In the genomic region with DNA sequence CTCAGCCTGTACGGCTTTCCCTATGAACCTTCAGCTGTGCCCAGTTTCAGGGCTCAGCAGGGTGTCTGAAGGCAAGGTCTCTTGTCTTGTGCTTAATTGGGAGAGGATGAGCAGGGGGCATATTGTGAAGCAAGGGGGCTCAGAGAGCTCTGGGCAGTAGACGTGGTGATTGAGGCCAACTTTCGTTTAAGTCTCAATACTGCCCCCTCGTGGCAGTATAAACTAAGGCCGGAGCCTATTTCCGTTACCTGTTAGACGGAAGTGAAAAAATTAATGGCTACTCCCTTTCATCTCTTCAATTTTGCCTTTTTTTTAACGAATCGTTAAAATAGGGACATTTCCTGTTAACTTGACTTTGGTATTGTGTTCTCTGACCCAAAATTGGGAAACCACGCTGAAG, we compare ENCODE assay signal across 8 cellular contexts.
A peak's percentile ranks its signal among the peaks of the same experiment; 100 is the strongest.
DNase-seq lines count a peak whose midpoint lies in the region; ATAC-seq and TF ChIP-seq lines count a peak whose summit lies in the region.

No MANE protein-coding gene starts in this region.

- ATAC-seq in GM21447 (IDR thresholded peaks at IDR 0.05; ENCODE audit: unreplicated experiment) (peak; percentile 80), WTC11 (peak; percentile 89), GM19455 (IDR thresholded peaks at IDR 0.05; ENCODE audit: unreplicated experiment) (no peak)

- no peaks in the 10 kb centered on the region for H3K4me1 Mint-ChIP-seq in activated T-cell treated with anti-CD3 and anti-CD28 coated beads, Interleukin-2, amount 50 U/mL, for 24 hours (ENCODE audit: low read depth)
- peaks cover 4% of the 10 kb centered on the region for H3K4me1 Mint-ChIP-seq in WTC11

- H3K4me3 Mint-ChIP-seq in activated T-cell treated with anti-CD3 and anti-CD28 coated beads, Interleukin-2, amount 50 U/mL, for 24 hours: no peak overlapping the region
- no peak overlapping the region for H3K4me3 Mint-ChIP-seq in WTC11

- H3K9ac ChIP-seq in KMS-11: no peak overlapping the region

- POLR2A ChIA-PET in WTC11 (lab: Charles Lee): no interaction called here

- no peak overlapping the region for H3K4me2 ChIP-seq in KMS-11

- CTCF ChIA-PET in WTC11 (lab: Charles Lee): interaction anchor here (0.6 to 1.7 kb wide), 23 partner anchors 9 to 274 kb away, joined by 3 to 18 read pairs (median 4); partner anchors contain the start of gene APOB

- H3K79me2 ChIP-seq in KMS-11 (ENCODE audit: insufficient read depth, low read depth): no peaks in the 10 kb centered on the region

- no peak overlapping the region for H3K27ac Mint-ChIP-seq in activated T-cell treated with anti-CD3 and anti-CD28 coated beads, Interleukin-2, amount 50 U/mL, for 24 hours
- H3K27ac Mint-ChIP-seq in WTC11: no peak overlapping the region

- no peaks in the 10 kb centered on the region for H3K9me3 ChIP-seq in cardiac muscle cell (ENCODE audit: low read depth)

- TF ChIP-seq CTCF in KMS-11 (conservative IDR thresholded peaks at IDR 0.05; ENCODE audit: low read depth, low read length) (peak; percentile 56), WTC11 (IDR thresholded peaks at IDR 0.05) (peak; percentile 82), cardiac muscle cell (IDR thresholded peaks at IDR 0.05; ENCODE audit: low read depth, low read length) (peak; percentile 51), retinal pigment epithelial cell (conservative IDR thresholded peaks at IDR 0.05; ENCODE audit: low read depth, low read length) (peak; percentile 70)

- H3K27me3 ChIP-seq in KMS-11 (ENCODE audit: insufficient read depth, low read depth): no peaks in the 10 kb centered on the region
- no peaks in the 10 kb centered on the region for H3K27me3 ChIP-seq in cardiac muscle cell

- H3K36me3 Mint-ChIP-seq in activated T-cell treated with anti-CD3 and anti-CD28 coated beads, Interleukin-2, amount 50 U/mL, for 24 hours (ENCODE audit: low read depth): no peaks in the 10 kb centered on the region
- no peaks in the 10 kb centered on the region for H3K36me3 Mint-ChIP-seq in WTC11

- H3K4me1 ChIP-seq in KMS-11 (ENCODE audit: low read depth, poor library complexity, severe bottlenecking): no peaks in the 10 kb centered on the region
- H3K4me1 ChIP-seq in cardiac muscle cell (ENCODE audit: low read depth): no peaks in the 10 kb centered on the region

- no peaks in the 10 kb centered on the region for H4K20me1 ChIP-seq in KMS-11 (ENCODE audit: insufficient read depth)

- H3K27me3 Mint-ChIP-seq in activated T-cell treated with anti-CD3 and anti-CD28 coated beads, Interleukin-2, amount 50 U/mL, for 24 hours: no peaks in the 10 kb centered on the region
- no peaks in the 10 kb centered on the region for H3K27me3 Mint-ChIP-seq in WTC11 (ENCODE audit: low read depth)

- H3K36me3 ChIP-seq in KMS-11 (ENCODE audit: insufficient read depth): no peaks in the 10 kb centered on the region
- H3K36me3 ChIP-seq in cardiac muscle cell: no peaks in the 10 kb centered on the region

- H2AFZ ChIP-seq in KMS-11 (ENCODE audit: low read depth): no peak overlapping the region

- H3K4me3 ChIP-seq in KMS-11 (IDR thresholded peaks at IDR 0.05; ENCODE audit: insufficient read depth, low read depth, low read length) (no peak overlapping the region), cardiac muscle cell (no peak overlapping the region), retinal pigment epithelial cell (ENCODE audit: low read length) (no peak overlapping the region)

- H3K9me3 Mint-ChIP-seq in activated T-cell treated with anti-CD3 and anti-CD28 coated beads, Interleukin-2, amount 50 U/mL, for 24 hours: no peaks in the 10 kb centered on the region
- peaks cover 6% of the 10 kb centered on the region; the same call in 1 of the 2 replicates for H3K9me3 Mint-ChIP-seq in WTC11

- DNase-seq in activated T-cell treated with anti-CD3 and anti-CD28 coated beads for 48 hours (ENCODE audit: low read depth) (peak; percentile 2), WTC11 (ENCODE audit: low spot score) (peak; percentile 61), cardiac muscle cell (ENCODE audit: low read depth in 1 of 2, low spot score in 1 of 2) (peak; percentile 27 to 87), retinal pigment epithelial cell (ENCODE audit: low read depth) (no peak)
- no peak for DNase-seq in activated T-cell treated with anti-CD3 and anti-CD28 coated beads, Interleukin-2, amount 50 U/mL, for 24 hours

- H3K27ac ChIP-seq in KMS-11 (no peak overlapping the region), cardiac muscle cell (no peak overlapping the region)

TF ChIP-seq in WTC11, 78 proteins besides CTCF, POLR2A, EP300 and RAD21:
- TF ChIP-seq, protein P1, sequence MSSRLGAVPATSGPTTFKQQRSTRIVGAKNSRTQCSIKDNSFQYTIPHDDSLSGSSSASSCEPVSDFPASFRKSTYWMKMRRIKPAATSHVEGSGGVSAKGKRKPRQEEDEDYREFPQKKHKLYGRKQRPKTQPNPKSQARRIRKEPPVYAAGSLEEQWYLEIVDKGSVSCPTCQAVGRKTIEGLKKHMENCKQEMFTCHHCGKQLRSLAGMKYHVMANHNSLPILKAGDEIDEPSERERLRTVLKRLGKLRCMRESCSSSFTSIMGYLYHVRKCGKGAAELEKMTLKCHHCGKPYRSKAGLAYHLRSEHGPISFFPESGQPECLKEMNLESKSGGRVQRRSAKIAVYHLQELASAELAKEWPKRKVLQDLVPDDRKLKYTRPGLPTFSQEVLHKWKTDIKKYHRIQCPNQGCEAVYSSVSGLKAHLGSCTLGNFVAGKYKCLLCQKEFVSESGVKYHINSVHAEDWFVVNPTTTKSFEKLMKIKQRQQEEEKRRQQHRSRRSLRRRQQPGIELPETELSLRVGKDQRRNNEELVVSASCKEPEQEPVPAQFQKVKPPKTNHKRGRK (CRISPR knock-in tag; IDR thresholded peaks at IDR 0.05; ENCODE audit: borderline replicate concordance): no peak

Comparison
In these comparisons a context has a peak if more than half of its experiments do, and no peak if none do; other contexts are left out.
1. DNase-seq: peak in activated T-cell treated with anti-CD3 and anti-CD28 coated beads for 48 hours (single experiment), WTC11 (single experiment) and cardiac muscle cell (2 of 2); none in activated T-cell treated with anti-CD3 and anti-CD28 coated beads, Interleukin-2, amount 50 U/mL, for 24 hours (single experiment) and retinal pigment epithelial cell (single experiment).
2. Peak in every context shown above with its lines, with median percentiles within 50 percentile points of each other: CTCF ChIP-seq.